In genomic region chr18:78133729-78134128, GRCh38 we compare ENCODE assay signal across 27 cellular contexts.
"Had no signal": no experiment of that assay in that cellular context is flagged by ENCODE, and none has a peak within 500 bp of the region (broad histone marks: within the 10 kb centered on the region; RNA-seq: fewer than 3 reads in every experiment).

No MANE protein-coding gene starts in this region.

- H3K27me3 ChIP-seq: tibial artery, upper lobe of right lung, uterus had no signal

- FAIRE-seq: pancreas had no signal

- H3K36me3 ChIP-seq: left ventricle myocardium inferior, pancreas, prostate gland, suprapubic skin, thoracic aorta, tibial artery, upper lobe of right lung, uterus had no signal

- H3K36me3 Mint-ChIP-seq: natural killer cell treated with Interleukin-12 subunit alpha and Interleukin-12 subunit beta and Interleukin-15 and Interleukin-18, amount 100 ng/mL, for 72 hours; stimulated activated effector memory CD8-positive, alpha-beta T cell treated with anti-CD3 and anti-CD28 coated beads, Interleukin-12 subunit alpha, Interleukin-12 subunit beta, amount 100 ng/mL, for 72 hours had no signal

- H3K4me1 ChIP-seq: left ventricle myocardium inferior, pancreas, prostate gland, suprapubic skin, tibial artery, upper lobe of right lung, uterus had no signal

- H3K27ac ChIP-seq: left ventricle myocardium inferior, pancreas, prostate gland, skin epidermis, suprapubic skin, thoracic aorta, tibial artery, upper lobe of right lung, uterus had no signal

- H3K4me3 ChIP-seq: left ventricle myocardium inferior, lung, mucosa of descending colon, pancreas, prostate gland, skin epidermis, suprapubic skin, thoracic aorta, tibial artery, upper lobe of right lung, uterus had no signal

- H3K4me3 Mint-ChIP-seq: naive thymus-derived CD4-positive, alpha-beta T cell; natural killer cell treated with Interleukin-12 subunit alpha and Interleukin-12 subunit beta and Interleukin-15 and Interleukin-18, amount 100 ng/mL, for 72 hours; neural crest cell; stimulated activated effector memory CD8-positive, alpha-beta T cell treated with anti-CD3 and anti-CD28 coated beads, Interleukin-12 subunit alpha, Interleukin-12 subunit beta, amount 100 ng/mL, for 72 hours; stimulated activated naive CD8-positive, alpha-beta T cell treated with anti-CD3 and anti-CD28 coated beads, Interleukin-15, Interleukin-2, amounts not matched to agents 100 ng/mL and 50 ng/mL, for 24 hours had no signal

- H3K9me3 Mint-ChIP-seq: natural killer cell treated with Interleukin-12 subunit alpha and Interleukin-12 subunit beta and Interleukin-15 and Interleukin-18, amount 100 ng/mL, for 72 hours; stimulated activated effector memory CD8-positive, alpha-beta T cell treated with anti-CD3 and anti-CD28 coated beads, Interleukin-12 subunit alpha, Interleukin-12 subunit beta, amount 100 ng/mL, for 72 hours; stimulated activated naive CD8-positive, alpha-beta T cell treated with anti-CD3 and anti-CD28 coated beads, Interleukin-15, Interleukin-2, amounts not matched to agents 100 ng/mL and 50 ng/mL, for 24 hours had no signal

- DNase-seq: islet precursor cell; left ventricle myocardium inferior; midbrain; mucosa of descending colon; naive thymus-derived CD4-positive, alpha-beta T cell; nucleus accumbens; pancreas; posterior cingulate gyrus; stimulated activated CD4-positive, alpha-beta T cell treated with anti-CD3 and anti-CD28 coated beads, Interleukin-12 subunit alpha, Interleukin-12 subunit beta, amount 100 ng/mL, for 4 hours; stimulated activated CD4-positive, alpha-beta T cell treated with anti-CD3 and anti-CD28 coated beads, Interleukin-15, amount 100 ng/mL, for 24 hours; stimulated activated CD4-positive, alpha-beta T cell treated with anti-CD3 and anti-CD28 coated beads, Interleukin-2, amount 100 ng/mL, for 24 hours; stimulated activated CD4-positive, alpha-beta T cell treated with anti-CD3 and anti-CD28 coated beads, Interleukin-4, amount 100 ng/mL, for 1 hour; stimulated activated naive CD4-positive, alpha-beta T cell; tibial artery; trophoblast cell; upper lobe of right lung; uterus had no signal

- H3K27me3 Mint-ChIP-seq: stimulated activated naive CD8-positive, alpha-beta T cell treated with anti-CD3 and anti-CD28 coated beads, Interleukin-15, Interleukin-2, amounts not matched to agents 100 ng/mL and 50 ng/mL, for 24 hours had no signal

- H3K4me1 Mint-ChIP-seq: stimulated activated effector memory CD8-positive, alpha-beta T cell treated with anti-CD3 and anti-CD28 coated beads, Interleukin-12 subunit alpha, Interleukin-12 subunit beta, amount 100 ng/mL, for 72 hours had no signal

- H3K9me3 ChIP-seq: left ventricle myocardium inferior, pancreas, prostate gland, suprapubic skin, thoracic aorta, tibial artery, upper lobe of right lung, uterus had no signal

- ATAC-seq: mucosa of descending colon; naive thymus-derived CD4-positive, alpha-beta T cell; natural killer cell treated with Interleukin-12 subunit alpha and Interleukin-12 subunit beta and Interleukin-15 and Interleukin-18, amount 100 ng/mL, for 72 hours; pancreas; sciatic nerve; stimulated activated effector memory CD8-positive, alpha-beta T cell treated with anti-CD3 and anti-CD28 coated beads, Interleukin-12 subunit alpha, Interleukin-12 subunit beta, amount 100 ng/mL, for 72 hours; upper lobe of right lung had no signal

- H3K27ac Mint-ChIP-seq: naive thymus-derived CD4-positive, alpha-beta T cell; natural killer cell treated with Interleukin-12 subunit alpha and Interleukin-12 subunit beta and Interleukin-15 and Interleukin-18, amount 100 ng/mL, for 72 hours; stimulated activated effector memory CD8-positive, alpha-beta T cell treated with anti-CD3 and anti-CD28 coated beads, Interleukin-12 subunit alpha, Interleukin-12 subunit beta, amount 100 ng/mL, for 72 hours; stimulated activated naive CD8-positive, alpha-beta T cell treated with anti-CD3 and anti-CD28 coated beads, Interleukin-15, Interleukin-2, amounts not matched to agents 100 ng/mL and 50 ng/mL, for 24 hours had no signal
